In genomic region chr1:30184393-30185141, GRCh38 we compare ENCODE assay signal across 18 cellular contexts.
"Had no signal": no experiment of that assay in that cellular context is flagged by ENCODE, and none has a peak within 500 bp of the region (broad histone marks: within the 10 kb centered on the region; RNA-seq: fewer than 3 reads in every experiment).

No MANE protein-coding gene starts in this region.

- H3K36me3 Mint-ChIP-seq: activated naive CD8-positive, alpha-beta T cell; mesothelial cell of epicardium; natural killer cell treated with Interleukin-12 subunit alpha and Interleukin-12 subunit beta and Interleukin-15 and Interleukin-18, amount 100 ng/mL, for 72 hours had no signal

- H3K4me1 Mint-ChIP-seq: mesothelial cell of epicardium; stimulated activated naive CD8-positive, alpha-beta T cell treated with anti-CD3 and anti-CD28 coated beads, Interleukin-15, amount 100 ng/mL, for 72 hours had no signal

- H3K27me3 ChIP-seq: right lobe of liver had no signal

- H3K27ac Mint-ChIP-seq: activated naive CD8-positive, alpha-beta T cell; mesothelial cell of epicardium; natural killer cell treated with Interleukin-12 subunit alpha and Interleukin-12 subunit beta and Interleukin-15 and Interleukin-18, amount 100 ng/mL, for 72 hours; stimulated activated naive CD8-positive, alpha-beta T cell treated with anti-CD3 and anti-CD28 coated beads, Interleukin-15, amount 100 ng/mL, for 72 hours had no signal

- H3K9me3 ChIP-seq: lower lobe of right lung, neutrophil, right lobe of liver, suprapubic skin had no signal

- ATAC-seq: lower lobe of right lung; natural killer cell treated with Interleukin-12 subunit alpha and Interleukin-12 subunit beta and Interleukin-15 and Interleukin-18, amount 100 ng/mL, for 72 hours; right lobe of liver; stimulated activated naive CD8-positive, alpha-beta T cell treated with anti-CD3 and anti-CD28 coated beads, Interleukin-15, amount 100 ng/mL, for 72 hours had no signal

- H3K4me3 ChIP-seq: lower lobe of right lung, right lobe of liver, smooth muscle cell, suprapubic skin had no signal

- H3K9ac ChIP-seq: parathyroid adenoma had no signal

- H3K4me1 ChIP-seq: lower lobe of right lung, parathyroid adenoma, right lobe of liver, suprapubic skin had no signal

- H3K4me3 Mint-ChIP-seq: activated naive CD8-positive, alpha-beta T cell; mesothelial cell of epicardium; natural killer cell treated with Interleukin-12 subunit alpha and Interleukin-12 subunit beta and Interleukin-15 and Interleukin-18, amount 100 ng/mL, for 72 hours; stimulated activated naive CD8-positive, alpha-beta T cell treated with anti-CD3 and anti-CD28 coated beads, Interleukin-15, amount 100 ng/mL, for 72 hours had no signal

- H3K27ac ChIP-seq: lower lobe of right lung, neutrophil, parathyroid adenoma, right lobe of liver, suprapubic skin, WERI-Rb-1 had no signal

- DNase-seq: activated CD4-positive, alpha-beta T cell treated with anti-CD3 and anti-CD28 coated beads for 1 hour; cerebellar nuclear complex; effector CD8-positive, alpha-beta T cell; islet precursor cell; lower lobe of right lung; stimulated activated CD4-positive, alpha-beta T cell treated with anti-CD3 and anti-CD28 coated beads, Interleukin-4, amount 100 ng/mL, for 1 hour; stimulated activated naive CD8-positive, alpha-beta T cell treated with anti-CD3 and anti-CD28 coated beads, Interleukin-15, amount 100 ng/mL, for 72 hours; T1000; trophoblast cell; WERI-Rb-1 had no signal

- H3K9me3 Mint-ChIP-seq: mesothelial cell of epicardium; natural killer cell treated with Interleukin-12 subunit alpha and Interleukin-12 subunit beta and Interleukin-15 and Interleukin-18, amount 100 ng/mL, for 72 hours had no signal

- H3K36me3 ChIP-seq: lower lobe of right lung, neutrophil, right lobe of liver, suprapubic skin, WERI-Rb-1 had no signal

- H3K27me3 Mint-ChIP-seq: activated naive CD8-positive, alpha-beta T cell; natural killer cell treated with Interleukin-12 subunit alpha and Interleukin-12 subunit beta and Interleukin-15 and Interleukin-18, amount 100 ng/mL, for 72 hours had no signal
